In the genomic region with DNA sequence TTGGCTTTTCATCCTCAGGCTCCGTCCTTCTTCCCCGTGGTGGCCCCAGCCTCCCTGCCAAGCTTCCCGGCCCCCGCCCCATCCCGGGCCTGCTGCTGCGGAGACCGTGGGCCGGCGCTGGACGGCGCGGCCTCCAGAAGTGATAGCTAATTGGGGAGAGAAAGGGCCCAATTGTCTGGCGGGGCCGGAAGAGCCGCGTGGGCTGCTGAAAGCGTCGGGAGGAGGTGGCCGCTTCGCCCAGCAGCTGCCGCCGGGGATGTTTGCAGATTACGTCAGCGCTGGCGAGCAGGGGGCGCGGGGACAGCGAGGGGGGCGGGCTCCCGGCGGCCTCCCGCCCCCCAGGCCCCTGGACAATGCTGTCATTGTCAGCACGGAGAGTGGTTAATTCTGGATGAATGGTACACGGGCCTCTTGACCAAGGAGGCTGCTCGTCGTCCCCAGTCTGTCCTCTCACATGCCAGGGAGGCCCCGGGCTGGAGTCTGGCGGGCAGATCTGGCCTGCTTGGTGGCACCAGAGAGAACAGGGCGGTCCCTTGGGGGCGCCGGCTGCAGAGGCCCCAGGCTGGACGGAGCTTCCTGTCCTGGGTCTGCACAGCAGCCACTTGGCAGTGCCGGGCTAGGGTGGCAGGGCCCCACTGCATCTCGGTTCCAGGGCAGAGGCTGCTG, we compare ENCODE assay signal across 9 cellular contexts. TPM values are rescaled to one million over a fixed set of nuclear protein-coding genes. Genes with fewer than 3 reads are reported as not detected.
A peak's percentile ranks its signal among the peaks of the same experiment; 100 is the strongest.
DNase-seq lines count a peak whose midpoint lies in the region; ATAC-seq and TF ChIP-seq lines count a peak whose summit lies in the region.
"Had no signal": no experiment of that assay in that cellular context is flagged by ENCODE, and none has a peak within 500 bp of the region (broad histone marks: within the 10 kb centered on the region; RNA-seq: fewer than 3 reads in every experiment).

No MANE protein-coding gene starts in this region.

- H3K18ac ChIP-seq in H9 (ENCODE audit: insufficient read length, low read depth, low read length) = no peak overlapping the region
- no peak overlapping the region for H3K18ac ChIP-seq in mesenchymal stem cell (ENCODE audit: low read depth in 1 of 2, low read length in 2 of 2)

- no peaks in the 10 kb centered on the region for H3K79me2 ChIP-seq in H9 (ENCODE audit: insufficient read depth, low read length)

- H2AK5ac ChIP-seq in H9 (ENCODE audit: insufficient read length, low read length) (no peak overlapping the region), mesenchymal stem cell (ENCODE audit: low read length, severe bottlenecking) (no peak overlapping the region)

- H3K27me3 ChIP-seq in A673 (replicated peaks; ENCODE audit: insufficient read depth, low read depth, low read length, poor library complexity) (no peaks in the 10 kb centered on the region), H9 (ENCODE audit: insufficient read depth, low read length) (no peaks in the 10 kb centered on the region), mesenchymal stem cell (ENCODE audit: control insufficient read depth in 1 of 2, insufficient read depth in 1 of 2, low read length in 2 of 2) (peaks cover 20 to 67% of the 10 kb centered on the region in 2 experiments)

- H3K9me3 ChIP-seq in A673 (ENCODE audit: low read depth, low read length, poor library complexity, severe bottlenecking) (no peaks in the 10 kb centered on the region), H9 (ENCODE audit: control insufficient read depth, low read depth, low read length) (no peaks in the 10 kb centered on the region), mesenchymal stem cell (ENCODE audit: control insufficient read depth, low read length) (no peaks in the 10 kb centered on the region)

- H4K8ac ChIP-seq in H9 (replicated peaks; ENCODE audit: insufficient read length, low read depth, low read length) = no peak overlapping the region
- peak overlapping the region; percentile 2 for H4K8ac ChIP-seq in mesenchymal stem cell (ENCODE audit: low read length)

- H3K23ac ChIP-seq in H9 (ENCODE audit: insufficient read length, low read depth, low read length) (no peak overlapping the region), mesenchymal stem cell (ENCODE audit: low read length in 2 of 2) (no peak overlapping the region)

- H3K79me1 ChIP-seq in H9 (ENCODE audit: insufficient read depth, low read depth, low read length, poor library complexity, severe bottlenecking) (no peaks in the 10 kb centered on the region), mesenchymal stem cell (replicated peaks; ENCODE audit: low read length, poor library complexity, severe bottlenecking) (no peaks in the 10 kb centered on the region)

- H3K27me3 Mint-ChIP-seq in H9 (ENCODE audit: low read depth) = peaks cover 7% of the 10 kb centered on the region
- H3K27me3 Mint-ChIP-seq: activated B cell treated with CpG ODN at 0.5 μM for 24 hours had no signal

- H3K27ac Mint-ChIP-seq in H9 = no peak overlapping the region

- H3K23me2 ChIP-seq in H9 (ENCODE audit: insufficient read length, low read depth, low read length, poor library complexity, severe bottlenecking) = no peaks in the 10 kb centered on the region

- H3K4me1 Mint-ChIP-seq in H9 = peaks cover 14 to 19% of the 10 kb centered on the region in 2 experiments

- POLR2A ChIA-PET in A673 (lab: Charles Lee; ENCODE audit: low non-redundant PET) = no interaction called here

- H3K14ac ChIP-seq in H9 (ENCODE audit: insufficient read depth, low read length) (peak overlapping the region; percentile 14; the same call in 1 of the 2 replicates), mesenchymal stem cell (ENCODE audit: low read length in 2 of 2) (peak overlapping the region in 1 of 2 experiments; percentile 11)

- H3K4ac ChIP-seq in H9 (ENCODE audit: low read depth, low read length) (no peak overlapping the region), mesenchymal stem cell (ENCODE audit: low read depth in 1 of 2, low read length in 2 of 2) (no peak overlapping the region)

- no peak overlapping the region for H2BK20ac ChIP-seq in H9 (ENCODE audit: low read depth, low read length, poor library complexity, severe bottlenecking)

- no peak overlapping the region for H2BK120ac ChIP-seq in H9 (ENCODE audit: low read depth, low read length, poor library complexity, severe bottlenecking)
- H2BK120ac ChIP-seq in mesenchymal stem cell (ENCODE audit: low read depth, low read length) = no peak overlapping the region

- H3K9me3 Mint-ChIP-seq in H9 = no peaks in the 10 kb centered on the region
- H3K9me3 Mint-ChIP-seq: activated B cell treated with CpG ODN at 0.5 μM for 24 hours had no signal

- H3K9ac ChIP-seq in H9 (ENCODE audit: extremely low read depth, insufficient read length, low read length) = no peak overlapping the region
- H3K9ac ChIP-seq in mesenchymal stem cell (ENCODE audit: low read length) = peak overlapping the region; percentile 59

- no peak overlapping the region for H2AFZ ChIP-seq in H9 (ENCODE audit: low read length)
- H2AFZ ChIP-seq in mesenchymal stem cell (ENCODE audit: low read depth, low read length) = no peak overlapping the region

- H2BK12ac ChIP-seq in H9 (ENCODE audit: insufficient read length, low read depth, low read length) = no peak overlapping the region
- peak overlapping the region in 1 of 2 experiments; percentile 17 for H2BK12ac ChIP-seq in mesenchymal stem cell (ENCODE audit: low read length in 2 of 2)

- whole genome bisulfite sequencing in H9 (ENCODE audit: extremely low coverage, insufficient read length, low lambda C conversion rate) = no CpG with 5 or more reads among the region's 44 CpGs
- WGBS in mesenchymal stem cell = 83% methylated on average over 42 of the region's 44 CpGs

- H3K4me2 ChIP-seq in H9 (ENCODE audit: insufficient read depth, insufficient read length, low read length) = no peak overlapping the region
- H3K4me2 ChIP-seq in mesenchymal stem cell (ENCODE audit: low read length, poor library complexity, severe bottlenecking) = no peak overlapping the region

- CTCF ChIA-PET in A673 (lab: Charles Lee) = interaction anchor here (0.9 to 1.2 kb wide), 2 partner anchors 25 to 218 kb away, joined by 3 read pairs; no protein-coding TSS in a partner anchor

- intact Hi-C loops in A673 (cut with micrococcal nuclease; ENCODE audit: unreplicated experiment) = no loop called here

- H3K36me3 ChIP-seq in A673 (ENCODE audit: insufficient read depth, low read length, poor library complexity, severe bottlenecking) (no peaks in the 10 kb centered on the region), mesenchymal stem cell (ENCODE audit: control insufficient read depth in 1 of 2, insufficient read depth in 2 of 2, low read depth in 1 of 2, low read length in 2 of 2) (no peaks in the 10 kb centered on the region)

- H4K5ac ChIP-seq in H9 (ENCODE audit: insufficient read length, low read depth, low read length) = no peak overlapping the region

- no peak overlapping the region for H3T11ph ChIP-seq in H9 (ENCODE audit: low read length)

- no peaks in the 10 kb centered on the region for H4K20me1 ChIP-seq in H9 (ENCODE audit: control insufficient read depth, insufficient read depth, insufficient read length)

- H4K91ac ChIP-seq in H9 (ENCODE audit: insufficient read length, low read depth, low read length) (no peak overlapping the region), mesenchymal stem cell (ENCODE audit: low read length) (peak overlapping the region; percentile 28)

- peak; percentile 79 for DNase-seq in A673 (ENCODE audit: low spot score)
- no peak for DNase-seq in H9
- DNase-seq in mesenchymal stem cell = no peak
- DNase-seq in A172 (ENCODE audit: low spot score) = no peak
- DNase-seq in stimulated activated CD8-positive, alpha-beta memory T cell treated with anti-CD3 and anti-CD28 coated beads, Interleukin-4, amount 100 ng/mL, for 48 hours = no peak
- no peak for DNase-seq in NCI-H1930 (lab: John Stamatoyannopoulos, UW)
- DNase-seq: activated B cell treated with CpG ODN at 0.5 μM for 24 hours had no signal

- no TSS peak for BruUV-seq in A673 (replicated peaks; lab: Mats Ljungman, UMichigan)

- no peaks in the 10 kb centered on the region; a peak in 1 of 7 replicates for H3K36me3 Mint-ChIP-seq in H9 (ENCODE audit: insufficient read depth in 1 of 3, low read depth in 3 of 3)

- H3K4me3 ChIP-seq in A673 (ENCODE audit: low read depth, low read length, poor library complexity, severe bottlenecking) (no peak overlapping the region), mesenchymal stem cell (ENCODE audit: insufficient read depth in 1 of 2, low read depth in 1 of 2, low read length in 2 of 2) (no peak overlapping the region)

- no peak for ATAC-seq in HG02642 (IDR thresholded peaks at IDR 0.05; ENCODE audit: poor library complexity, unreplicated experiment)

- TF ChIP-seq CTCF in A673 (conservative IDR thresholded peaks at IDR 0.05; ENCODE audit: low read depth, low read length) = no peak
- no peak for TF ChIP-seq CTCF in H9 (conservative IDR thresholded peaks at IDR 0.05)

- peaks cover 20% of the 10 kb centered on the region for H3K4me1 ChIP-seq in A673 (ENCODE audit: insufficient read depth, low read length, poor library complexity, severe bottlenecking)
- H3K4me1 ChIP-seq in H9 (ENCODE audit: insufficient read depth, low read length) = no peaks in the 10 kb centered on the region; the same call in 1 of the 2 replicates
- H3K4me1 ChIP-seq in mesenchymal stem cell (ENCODE audit: control insufficient read depth, insufficient read depth, low read depth, low read length) = no peaks in the 10 kb centered on the region

- no peak overlapping the region for H2BK15ac ChIP-seq in H9 (ENCODE audit: low read depth, low read length)
- peak overlapping the region; percentile 86 for H2BK15ac ChIP-seq in mesenchymal stem cell (ENCODE audit: low read depth, poor library complexity, severe bottlenecking)

- no peak overlapping the region for H3K4me3 Mint-ChIP-seq in H9

- H2BK5ac ChIP-seq in H9 (ENCODE audit: insufficient read length, low read length) (no peak overlapping the region), mesenchymal stem cell (ENCODE audit: low read depth, low read length, poor library complexity, severe bottlenecking) (no peak overlapping the region)

- H3K27ac ChIP-seq in A673 (ENCODE audit: low read depth, low read length, poor library complexity, severe bottlenecking) (peak overlapping the region; percentile 62), H9 (ENCODE audit: insufficient read length, low read depth, low read length) (no peak overlapping the region), cingulate gyrus (ENCODE audit: low read depth, low read length) (peak overlapping the region; percentile 75), mesenchymal stem cell (ENCODE audit: low read length, poor library complexity, severe bottlenecking) (no peak overlapping the region)

- no peak overlapping the region for H3K56ac ChIP-seq in H9 (ENCODE audit: insufficient read length, low read depth, low read length)

RNA-seq across cellular contexts. Expression of a gene that starts 1.6 kb away (rescaled TPM):
- 0.59 and 0.88 TPM in 2 replicates for total RNA-seq in A673 (2021)
- 0.09 and 0.13 TPM in 2 replicates for total RNA-seq in H9 (2021)
- 0.03 TPM for polyA plus RNA-seq in mesenchymal stem cell (2013, experiment 1 of 2)
- 0.01 TPM for polyA plus RNA-seq in mesenchymal stem cell (2013, experiment 2 of 2)
- total RNA-seq in A172 (2014; rRNA removed; shearing (Covaris generic)) = 0.14 and 1.8 TPM in 2 replicates

Comparison
In these comparisons a context has a peak if more than half of its experiments do, and no peak if none do; other contexts are left out.
1. H3K27ac ChIP-seq: peak in A673 (single experiment) and cingulate gyrus (single experiment); none in H9 (single experiment) and mesenchymal stem cell (single experiment).